Comparison of ENCODE assay signal across 16 cellular contexts in the genomic region with DNA sequence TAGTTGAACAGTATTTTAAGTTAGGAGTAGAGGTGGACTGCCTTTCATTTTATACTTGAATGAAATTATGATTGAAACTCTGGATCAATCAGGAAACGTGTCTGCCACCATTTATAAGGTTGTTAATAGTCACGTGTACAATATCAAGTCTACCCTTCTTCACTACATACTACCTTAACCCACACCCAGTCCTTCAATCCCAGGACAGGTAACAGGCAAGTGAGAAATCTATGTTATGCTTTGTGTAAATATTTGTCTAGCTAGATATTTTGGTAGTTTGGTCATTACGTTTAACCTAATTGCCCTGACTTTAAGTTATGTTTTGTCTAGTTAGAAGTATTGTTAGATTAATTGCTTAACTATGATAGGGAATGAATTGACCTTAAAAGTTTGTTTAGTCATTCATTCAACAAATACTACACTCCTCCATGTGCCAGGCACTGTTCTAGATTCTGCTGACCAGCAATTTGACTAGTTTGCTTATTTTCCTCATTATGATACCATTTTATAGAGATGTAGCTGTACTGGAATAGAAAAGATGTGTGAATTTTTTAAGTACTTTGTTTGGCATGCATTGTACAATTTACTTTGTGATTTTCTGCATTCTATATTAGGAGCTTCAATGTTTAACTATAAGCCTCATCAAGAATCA.
DNase-seq lines count a peak whose midpoint lies in the region; ATAC-seq, FAIRE-seq and TF ChIP-seq lines count a peak whose summit lies in the region.
"Had no signal": no experiment of that assay in that cellular context is flagged by ENCODE, and none has a peak within 500 bp of the region (broad histone marks: within the 10 kb centered on the region; RNA-seq: fewer than 3 reads in every experiment).

No MANE protein-coding gene starts in this region.

- DNase-seq in activated T-cell treated with anti-CD3 and anti-CD28 coated beads, Interleukin-2, amount 50 U/mL, for 24 hours: no peak
- DNase-seq in activated T-cell treated with anti-CD3 and anti-CD28 coated beads, Interleukin-2, amount 50 U/mL, for 4 hours: no peak
- DNase-seq in GM19239 (ENCODE audit: insufficient read length, low spot score) (no peak), K562 (ENCODE audit: extremely low read depth in 1 of 4, low spot score in 3 of 4) (no peak), smooth muscle cell (lab: John Stamatoyannopoulos, UW; ENCODE audit: unreplicated experiment) (no peak), SKM-1 (lab: John Stamatoyannopoulos, UW; ENCODE audit: unreplicated experiment) (no peak), AG08395 (ENCODE audit: low spot score) (no peak)
- no peak for DNase-seq in activated CD4-positive, alpha-beta T cell treated with anti-CD3 and anti-CD28 coated beads, Interleukin-2, amount 10 ng/mL, durations not matched to agents 7 days and 5 days
- DNase-seq: CD4-positive, CD25-positive, alpha-beta regulatory T cell; DMS53; KBM-7 had no signal

- CTCF ChIA-PET in K562 (lab: Yijun Ruan, JAX; ENCODE audit: low intra/inter-chr PET ratio): interaction anchor here (0.6 kb wide), 1 partner anchor 13 kb away, joined by 5 read pairs; no protein-coding TSS in a partner anchor
- CTCF ChIA-PET in activated CD4-positive, alpha-beta T cell treated with anti-CD3 and anti-CD28 coated beads, Interleukin-2, amount 10 ng/mL, durations not matched to agents 7 days and 5 days (lab: Charles Lee): interaction anchor here (0.6 kb wide), 1 partner anchor 472 kb away, joined by 3 read pairs; no protein-coding TSS in a partner anchor

- H3K36me3 ChIP-seq in K562 (ENCODE audit: control insufficient read depth, insufficient read depth, low read length) (peaks cover 64% of the 10 kb centered on the region), smooth muscle cell (ENCODE audit: low read depth) (peaks cover 40% of the 10 kb centered on the region)

- POLR2A ChIA-PET in K562 (lab: Yijun Ruan, JAX): interaction anchor here (1.0 kb wide), 1 partner anchor 19 kb away, joined by 3 read pairs; no protein-coding TSS in a partner anchor
- POLR2A ChIA-PET in activated CD4-positive, alpha-beta T cell treated with anti-CD3 and anti-CD28 coated beads, Interleukin-2, amount 10 ng/mL, durations not matched to agents 7 days and 5 days (lab: Charles Lee): no interaction called here

- no peak overlapping the region for H3K4me3 Mint-ChIP-seq in activated T-cell treated with anti-CD3 and anti-CD28 coated beads, Interleukin-2, amount 50 U/mL, for 24 hours
- H3K4me3 Mint-ChIP-seq in activated T-cell treated with anti-CD3 and anti-CD28 coated beads, Interleukin-2, amount 50 U/mL, for 4 hours: no peak overlapping the region
- H3K4me3 Mint-ChIP-seq in activated CD4-positive, alpha-beta T cell treated with anti-CD3 and anti-CD28 coated beads, Interleukin-2, amount 10 ng/mL, durations not matched to agents 7 days and 5 days: no peak overlapping the region
- H3K4me3 Mint-ChIP-seq: CD4-positive, CD25-positive, alpha-beta regulatory T cell had no signal

- no peaks in the 10 kb centered on the region for H3K9me3 ChIP-seq in K562 (replicated peaks; ENCODE audit: control insufficient read depth, insufficient read depth, low read depth, low read length)
- H3K9me3 ChIP-seq in smooth muscle cell (replicated peaks; ENCODE audit: low read depth): no peaks in the 10 kb centered on the region
- H3K9me3 ChIP-seq: BLaER1 treated with 17β-estradiol and CSF1 and Interleukin-3, amounts not matched to agents 10 nM and 100 nM; HAP-1 had no signal

- TF ChIP-seq EP300 in K562 (IDR thresholded peaks at IDR 0.05; ENCODE audit: low read length): no peak

- no peak for TF ChIP-seq RAD21 in K562 (CRISPR knock-in tag; conservative IDR thresholded peaks at IDR 0.05 in 1 of 2, IDR thresholded peaks at IDR 0.05 in 1 of 2)

- H3K4me1 ChIP-seq in K562 (replicated peaks in 1 of 2; ENCODE audit: control insufficient read depth in 2 of 2, insufficient read depth in 2 of 2, low read length in 2 of 2) (no peaks in the 10 kb centered on the region), smooth muscle cell (ENCODE audit: low read depth) (no peaks in the 10 kb centered on the region)
- H3K4me1 ChIP-seq: BLaER1 treated with 17β-estradiol and CSF1 and Interleukin-3, amounts not matched to agents 10 nM and 100 nM; HAP-1 had no signal

- no peaks in the 10 kb centered on the region for H4K20me1 ChIP-seq in K562 (replicated peaks; ENCODE audit: control insufficient read depth, insufficient read depth, low read length)
- peaks cover 13% of the 10 kb centered on the region for H4K20me1 ChIP-seq in smooth muscle cell (ENCODE audit: low read depth)

- H3K79me2 ChIP-seq in K562 (ENCODE audit: control insufficient read depth, insufficient read depth, low read length): no peaks in the 10 kb centered on the region
- peaks cover 31% of the 10 kb centered on the region for H3K79me2 ChIP-seq in smooth muscle cell (ENCODE audit: low read depth)

- no peaks in the 10 kb centered on the region for H3K9me3 Mint-ChIP-seq in activated T-cell treated with anti-CD3 and anti-CD28 coated beads, Interleukin-2, amount 50 U/mL, for 24 hours
- H3K9me3 Mint-ChIP-seq in activated T-cell treated with anti-CD3 and anti-CD28 coated beads, Interleukin-2, amount 50 U/mL, for 4 hours: no peaks in the 10 kb centered on the region
- H3K9me3 Mint-ChIP-seq in activated CD4-positive, alpha-beta T cell treated with anti-CD3 and anti-CD28 coated beads, Interleukin-2, amount 10 ng/mL, durations not matched to agents 7 days and 5 days: no peaks in the 10 kb centered on the region
- H3K9me3 Mint-ChIP-seq: CD4-positive, CD25-positive, alpha-beta regulatory T cell had no signal

- H3K27ac ChIP-seq in K562 (ENCODE audit: extremely low read depth, low read depth, low read length) (no peak overlapping the region), smooth muscle cell (ENCODE audit: low read depth) (peak overlapping the region; percentile 3)
- H3K27ac ChIP-seq: 22Rv1; BLaER1 treated with 17β-estradiol and CSF1 and Interleukin-3, amounts not matched to agents 10 nM and 100 nM had no signal

- in situ Hi-C loops in K562 (cut with MboI): no loop called here

- no peaks in the 10 kb centered on the region for H3K4me1 Mint-ChIP-seq in activated T-cell treated with anti-CD3 and anti-CD28 coated beads, Interleukin-2, amount 50 U/mL, for 24 hours (ENCODE audit: low read depth)
- no peaks in the 10 kb centered on the region for H3K4me1 Mint-ChIP-seq in activated T-cell treated with anti-CD3 and anti-CD28 coated beads, Interleukin-2, amount 50 U/mL, for 4 hours (ENCODE audit: low read depth)
- no peaks in the 10 kb centered on the region for H3K4me1 Mint-ChIP-seq in activated CD4-positive, alpha-beta T cell treated with anti-CD3 and anti-CD28 coated beads, Interleukin-2, amount 10 ng/mL, durations not matched to agents 7 days and 5 days

- peak; percentile 68 for FAIRE-seq in GM19239 (lab: Jason Lieb, UNC)
- no peak for FAIRE-seq in K562 (lab: Jason Lieb, UNC)
- FAIRE-seq: H1, HTR-8/SVneo had no signal

- ATAC-seq in activated T-cell treated with anti-CD3 and anti-CD28 coated beads, Interleukin-2, amount 50 U/mL, for 4 hours: no peak
- no peak for ATAC-seq in K562

- no peaks in the 10 kb centered on the region for H3F3A ChIP-seq in smooth muscle cell (ENCODE audit: low read depth)

- H3K27me3 ChIP-seq in K562 (ENCODE audit: control insufficient read depth in 2 of 2, insufficient read depth in 2 of 2, low read length in 2 of 2): no peaks in the 10 kb centered on the region
- no peaks in the 10 kb centered on the region for H3K27me3 ChIP-seq in smooth muscle cell (ENCODE audit: low read depth)
- H3K27me3 ChIP-seq: BLaER1 treated with 17β-estradiol and CSF1 and Interleukin-3, amounts not matched to agents 10 nM and 100 nM had no signal

- WGBS in K562 (ENCODE audit: insufficient coverage, low coverage, missing lambda C conversion rate): 90% methylated on average over 3 of the region's 3 CpGs
- WGBS in smooth muscle cell (ENCODE audit: low lambda C conversion rate): 98% methylated on average over 3 of the region's 3 CpGs

- H3K27me3 Mint-ChIP-seq in activated T-cell treated with anti-CD3 and anti-CD28 coated beads, Interleukin-2, amount 50 U/mL, for 24 hours: no peaks in the 10 kb centered on the region
- no peaks in the 10 kb centered on the region for H3K27me3 Mint-ChIP-seq in activated T-cell treated with anti-CD3 and anti-CD28 coated beads, Interleukin-2, amount 50 U/mL, for 4 hours (ENCODE audit: low read depth)
- no peaks in the 10 kb centered on the region for H3K27me3 Mint-ChIP-seq in activated CD4-positive, alpha-beta T cell treated with anti-CD3 and anti-CD28 coated beads, Interleukin-2, amount 10 ng/mL, durations not matched to agents 7 days and 5 days
- H3K27me3 Mint-ChIP-seq: CD4-positive, CD25-positive, alpha-beta regulatory T cell had no signal

- H3K27ac Mint-ChIP-seq in activated T-cell treated with anti-CD3 and anti-CD28 coated beads, Interleukin-2, amount 50 U/mL, for 24 hours: peak overlapping the region; percentile 53
- H3K27ac Mint-ChIP-seq in activated CD4-positive, alpha-beta T cell treated with anti-CD3 and anti-CD28 coated beads, Interleukin-2, amount 10 ng/mL, durations not matched to agents 7 days and 5 days: no peak overlapping the region

- TF ChIP-seq CTCF in K562 (IDR thresholded peaks at IDR 0.05 in 2 of 3, conservative IDR thresholded peaks at IDR 0.05 in 1 of 3; ENCODE audit: insufficient read depth in 2 of 3, low read depth in 1 of 3, low read length in 3 of 3) (no peak), smooth muscle cell (IDR thresholded peaks at IDR 0.05; ENCODE audit: borderline replicate concordance, insufficient read depth, poor library complexity, severe bottlenecking) (no peak)

- H3K36me3 Mint-ChIP-seq in activated T-cell treated with anti-CD3 and anti-CD28 coated beads, Interleukin-2, amount 50 U/mL, for 24 hours (ENCODE audit: low read depth): peaks cover 70% of the 10 kb centered on the region
- H3K36me3 Mint-ChIP-seq in activated T-cell treated with anti-CD3 and anti-CD28 coated beads, Interleukin-2, amount 50 U/mL, for 4 hours (ENCODE audit: insufficient read depth): peaks cover 19% of the 10 kb centered on the region
- peaks cover 6% of the 10 kb centered on the region for H3K36me3 Mint-ChIP-seq in activated CD4-positive, alpha-beta T cell treated with anti-CD3 and anti-CD28 coated beads, Interleukin-2, amount 10 ng/mL, durations not matched to agents 7 days and 5 days (ENCODE audit: low read depth)

- H3K4me3 ChIP-seq in K562: no peak overlapping the region
- no peak overlapping the region for H3K4me3 ChIP-seq in smooth muscle cell
- H3K4me3 ChIP-seq: BLaER1 treated with 17β-estradiol and CSF1 and Interleukin-3, amounts not matched to agents 10 nM and 100 nM; HAP-1 had no signal

- H3K9me1 ChIP-seq in K562 (ENCODE audit: control insufficient read depth, insufficient read depth, low read length): no peaks in the 10 kb centered on the region

- H3K9ac ChIP-seq in K562 (ENCODE audit: insufficient read depth in 1 of 2, low read depth in 2 of 2, low read length in 2 of 2): no peak overlapping the region
- H3K9ac ChIP-seq in smooth muscle cell (ENCODE audit: low read depth): no peak overlapping the region
- H3K9ac ChIP-seq: BLaER1 treated with 17β-estradiol and CSF1 and Interleukin-3, amounts not matched to agents 10 nM and 100 nM had no signal

- H3K4me2 ChIP-seq in K562 (ENCODE audit: insufficient read depth, low read length): no peak overlapping the region
- no peak overlapping the region for H3K4me2 ChIP-seq in smooth muscle cell
- H3K4me2 ChIP-seq: BLaER1 treated with 17β-estradiol and CSF1 and Interleukin-3, amounts not matched to agents 10 nM and 100 nM had no signal

- intact Hi-C loops in K562 (cut with micrococcal nuclease): no loop called here

- TF ChIP-seq POLR2A in K562 (conservative IDR thresholded peaks at IDR 0.05): no peak

- H2AFZ ChIP-seq in K562 (ENCODE audit: low read depth, low read length) (no peak overlapping the region), smooth muscle cell (ENCODE audit: low read depth) (no peak overlapping the region)

- BruUV-seq in K562 (replicated peaks; lab: Mats Ljungman, UMichigan): no TSS peak
